ENCODE assay signal across 2 cellular contexts in the genomic region with DNA sequence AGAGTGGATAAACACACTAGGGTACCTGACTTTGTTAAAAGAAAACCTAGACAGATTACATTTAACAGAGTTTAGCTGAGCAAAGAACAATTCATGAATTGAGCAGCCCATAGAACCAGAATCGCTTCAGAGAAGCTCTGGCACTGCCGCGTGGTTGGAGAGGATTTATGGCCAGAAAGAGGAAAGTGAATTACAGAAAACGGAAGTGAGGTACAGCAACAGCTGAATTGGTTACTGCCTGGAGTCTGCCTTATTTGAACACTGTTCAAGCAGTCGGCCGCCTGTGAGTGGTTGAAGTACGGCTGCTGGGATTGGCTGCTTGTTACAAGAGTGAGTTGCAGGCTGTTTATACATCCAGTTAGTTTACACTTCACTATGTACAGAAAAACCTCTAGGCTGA.
TF ChIP-seq lines count a peak whose summit lies in the region.

No MANE protein-coding gene starts in this region.

TF ChIP-seq in HepG2, 621 proteins besides CTCF, POLR2A, EP300 and RAD21:
- no peak for TF ChIP-seq FOXA1 (IDR thresholded peaks at IDR 0.05)
- TF ChIP-seq FOXA1 (CRISPR knock-in tag; IDR thresholded peaks at IDR 0.05), result no peak
- no peak for TF ChIP-seq GABPA (IDR thresholded peaks at IDR 0.05; ENCODE audit: low read depth, low read length)
- TF ChIP-seq GABPA (CRISPR knock-in tag; IDR thresholded peaks at IDR 0.05; ENCODE audit: low read depth), result 0 out of 2 replicates have a peak, but pooled peaks have one; percentile 29

TF ChIP-seq in GM12878, 131 proteins besides CTCF, POLR2A, EP300 and RAD21:
- TF ChIP-seq, protein P1, sequence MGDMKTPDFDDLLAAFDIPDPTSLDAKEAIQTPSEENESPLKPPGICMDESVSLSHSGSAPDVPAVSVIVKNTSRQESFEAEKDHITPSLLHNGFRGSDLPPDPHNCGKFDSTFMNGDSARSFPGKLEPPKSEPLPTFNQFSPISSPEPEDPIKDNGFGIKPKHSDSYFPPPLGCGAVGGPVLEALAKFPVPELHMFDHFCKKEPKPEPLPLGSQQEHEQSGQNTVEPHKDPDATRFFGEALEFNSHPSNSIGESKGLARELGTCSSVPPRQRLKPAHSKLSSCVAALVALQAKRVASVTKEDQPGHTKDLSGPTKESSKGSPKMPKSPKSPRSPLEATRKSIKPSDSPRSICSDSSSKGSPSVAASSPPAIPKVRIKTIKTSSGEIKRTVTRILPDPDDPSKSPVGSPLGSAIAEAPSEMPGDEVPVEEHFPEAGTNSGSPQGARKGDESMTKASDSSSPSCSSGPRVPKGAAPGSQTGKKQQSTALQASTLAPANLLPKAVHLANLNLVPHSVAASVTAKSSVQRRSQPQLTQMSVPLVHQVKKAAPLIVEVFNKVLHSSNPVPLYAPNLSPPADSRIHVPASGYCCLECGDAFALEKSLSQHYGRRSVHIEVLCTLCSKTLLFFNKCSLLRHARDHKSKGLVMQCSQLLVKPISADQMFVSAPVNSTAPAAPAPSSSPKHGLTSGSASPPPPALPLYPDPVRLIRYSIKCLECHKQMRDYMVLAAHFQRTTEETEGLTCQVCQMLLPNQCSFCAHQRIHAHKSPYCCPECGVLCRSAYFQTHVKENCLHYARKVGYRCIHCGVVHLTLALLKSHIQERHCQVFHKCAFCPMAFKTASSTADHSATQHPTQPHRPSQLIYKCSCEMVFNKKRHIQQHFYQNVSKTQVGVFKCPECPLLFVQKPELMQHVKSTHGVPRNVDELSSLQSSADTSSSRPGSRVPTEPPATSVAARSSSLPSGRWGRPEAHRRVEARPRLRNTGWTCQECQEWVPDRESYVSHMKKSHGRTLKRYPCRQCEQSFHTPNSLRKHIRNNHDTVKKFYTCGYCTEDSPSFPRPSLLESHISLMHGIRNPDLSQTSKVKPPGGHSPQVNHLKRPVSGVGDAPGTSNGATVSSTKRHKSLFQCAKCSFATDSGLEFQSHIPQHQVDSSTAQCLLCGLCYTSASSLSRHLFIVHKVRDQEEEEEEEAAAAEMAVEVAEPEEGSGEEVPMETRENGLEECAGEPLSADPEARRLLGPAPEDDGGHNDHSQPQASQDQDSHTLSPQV (IDR thresholded peaks at IDR 0.05), result no peak
- TF ChIP-seq SPI1 (IDR thresholded peaks at IDR 0.05; ENCODE audit: borderline replicate concordance, insufficient read depth, low read depth, low read length), result peak; percentile 53; the same call in 1 of the 2 replicates
